30 cellular contexts compared by ENCODE assay signal in the genomic region with DNA sequence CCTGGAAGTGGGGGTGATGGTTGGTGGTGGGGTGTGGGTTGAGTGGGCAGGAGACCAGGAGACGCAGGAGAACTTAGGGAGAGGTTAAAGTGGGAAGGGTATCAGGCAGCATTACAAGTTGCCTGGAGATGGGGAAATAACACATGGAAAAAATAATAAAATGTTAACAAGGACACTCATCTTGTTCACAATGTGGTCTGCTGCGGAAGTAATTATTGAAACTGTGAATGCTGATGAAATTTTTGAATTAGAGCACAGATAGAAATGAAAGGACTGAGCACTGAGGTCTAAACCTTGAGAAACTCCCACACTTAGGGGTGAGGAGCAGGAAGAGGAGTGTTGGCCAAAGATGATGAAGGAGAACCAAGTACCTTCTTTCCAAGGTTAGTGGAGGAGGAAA.
"Had no signal": no experiment of that assay in that cellular context is flagged by ENCODE, and none has a peak within 500 bp of the region (broad histone marks: within the 10 kb centered on the region; RNA-seq: fewer than 3 reads in every experiment).

No MANE protein-coding gene starts in this region.

- H3K4me3 ChIP-seq: colonic mucosa, esophagus muscularis mucosa, gastroesophageal sphincter, heart left ventricle, left lung, ovary, right lobe of liver, tibial artery had no signal

- H3K36me3 ChIP-seq: colonic mucosa, esophagus muscularis mucosa, gastroesophageal sphincter, heart left ventricle, left lung, ovary, right lobe of liver, tibial artery had no signal

- H3K27ac Mint-ChIP-seq: naive thymus-derived CD4-positive, alpha-beta T cell; nephron progenitor cell; stimulated activated naive CD8-positive, alpha-beta T cell treated with anti-CD3 and anti-CD28 coated beads, Interleukin-15, amount 100 ng/mL, for 72 hours; type B pancreatic cell had no signal

- H3K4me1 Mint-ChIP-seq: stimulated activated naive CD8-positive, alpha-beta T cell treated with anti-CD3 and anti-CD28 coated beads, Interleukin-15, amount 100 ng/mL, for 72 hours had no signal

- FAIRE-seq: endothelial cell of umbilical vein, islet of Langerhans, small intestine had no signal

- ATAC-seq: foreskin keratinocyte; gastroesophageal sphincter; heart left ventricle; left cardiac atrium; left lung; naive thymus-derived CD4-positive, alpha-beta T cell; right lobe of liver; stimulated activated naive CD8-positive, alpha-beta T cell treated with anti-CD3 and anti-CD28 coated beads, Interleukin-15, amount 100 ng/mL, for 72 hours had no signal

- H3K9me3 Mint-ChIP-seq: naive thymus-derived CD4-positive, alpha-beta T cell; nephron progenitor cell; stimulated activated naive CD8-positive, alpha-beta T cell treated with anti-CD3 and anti-CD28 coated beads, Interleukin-15, amount 100 ng/mL, for 72 hours; type B pancreatic cell had no signal

- H3K27me3 ChIP-seq: colonic mucosa, esophagus muscularis mucosa, foreskin keratinocyte, gastroesophageal sphincter, heart left ventricle, ovary, right lobe of liver had no signal

- H3K27ac ChIP-seq: colonic mucosa, esophagus muscularis mucosa, foreskin keratinocyte, gastroesophageal sphincter, heart left ventricle, left lung, ovary, right lobe of liver, tibial artery had no signal

- H3K4me1 ChIP-seq: colonic mucosa, left lung, right lobe of liver had no signal

- H3K4me3 Mint-ChIP-seq: naive thymus-derived CD4-positive, alpha-beta T cell; nephron progenitor cell; stimulated activated naive CD8-positive, alpha-beta T cell treated with anti-CD3 and anti-CD28 coated beads, Interleukin-15, amount 100 ng/mL, for 72 hours; type B pancreatic cell had no signal

- H3K9me3 ChIP-seq: colonic mucosa, esophagus muscularis mucosa, gastroesophageal sphincter, heart left ventricle, left lung, ovary, right lobe of liver, tibial artery had no signal

- H3K36me3 Mint-ChIP-seq: naive thymus-derived CD4-positive, alpha-beta T cell; type B pancreatic cell had no signal

- DNase-seq: colonic mucosa; dermis blood vessel endothelial cell; effector memory CD4-positive, alpha-beta T cell; foreskin keratinocyte; heart left ventricle; hippocampal formation; left cardiac atrium; left lung; mesenchymal stem cell; midbrain; naive thymus-derived CD4-positive, alpha-beta T cell; nephron progenitor cell; nucleus accumbens; ovary; posterior cingulate gyrus; retina; right lobe of liver; small intestine; stimulated activated CD4-positive, alpha-beta T cell treated with anti-CD3 and anti-CD28 coated beads, Interleukin-12 subunit alpha, Interleukin-12 subunit beta, amount 100 ng/mL, for 4 hours; stimulated activated CD4-positive, alpha-beta T cell treated with anti-CD3 and anti-CD28 coated beads, Interleukin-1b, Interleukin-23, amount 100 ng/mL, for 48 hours; stimulated activated CD4-positive, alpha-beta T cell treated with anti-CD3 and anti-CD28 coated beads, Interleukin-4, amount 100 ng/mL, for 1 hour; stimulated activated CD8-positive, alpha-beta memory T cell treated with anti-CD3 and anti-CD28 coated beads, Interleukin-4, amount 100 ng/mL, for 48 hours; stimulated activated naive CD4-positive, alpha-beta T cell; stimulated activated naive CD8-positive, alpha-beta T cell treated with anti-CD3 and anti-CD28 coated beads, Interleukin-15, amount 100 ng/mL, for 72 hours; tibial artery had no signal
